In genomic region chr4:104907074-104907649, GRCh38 we compare ENCODE assay signal across 17 cellular contexts.
"Had no signal": no experiment of that assay in that cellular context is flagged by ENCODE, and none has a peak within 500 bp of the region (broad histone marks: within the 10 kb centered on the region; RNA-seq: fewer than 3 reads in every experiment).

No MANE protein-coding gene starts in this region.

- ATAC-seq: activated CD8-positive, alpha-beta T cell treated with anti-CD3 and anti-CD28 coated beads for 36 hours; activated T-helper 17 cell treated with anti-CD3 and anti-CD28 coated beads, Interleukin-2, amount 50 U/mL, for 72 hours; effector memory CD8-positive, alpha-beta T cell; left cardiac atrium; lower lobe of right lung; natural killer cell treated with Interleukin-12 subunit alpha and Interleukin-12 subunit beta and Interleukin-15 and Interleukin-18, amount 100 ng/mL, for 72 hours had no signal

- H3K36me3 ChIP-seq: cardiac muscle cell, lower lobe of right lung, tibial nerve had no signal

- H3K4me1 ChIP-seq: lower lobe of right lung had no signal

- H3K9me3 ChIP-seq: lower lobe of right lung, tibial nerve had no signal

- H3K27me3 ChIP-seq: tibial nerve had no signal

- H3K4me3 ChIP-seq: cardiac muscle cell, lower lobe of right lung, tibial nerve had no signal

- DNase-seq: activated CD4-positive, alpha-beta T cell treated with anti-CD3 and anti-CD28 coated beads, Interleukin-2, amount 10 ng/mL, durations not matched to agents 24 days and 14 days; activated CD8-positive, alpha-beta T cell treated with anti-CD3 and anti-CD28 coated beads for 36 hours; activated naive CD4-positive, alpha-beta T cell treated with Interleukin-2 at 50 U/mL for 16 hours; activated naive CD8-positive, alpha-beta T cell treated with anti-CD3 and anti-CD28 coated beads, Interleukin-2, amount 10 ng/mL, durations not matched to agents 7 days and 5 days; activated T-cell treated with anti-CD3 and anti-CD28 coated beads, Interleukin-2, amount 50 U/mL, for 1 hour; amygdala; dermis blood vessel endothelial cell; effector memory CD8-positive, alpha-beta T cell; foreskin fibroblast; left cardiac atrium; lower lobe of right lung; stimulated activated CD4-positive, alpha-beta T cell treated with anti-CD3 and anti-CD28 coated beads, Interleukin-2, amount 100 ng/mL, for 24 hours; stimulated activated naive CD4-positive, alpha-beta T cell treated with Interleukin-2 at 50 U/mL for 16 hours had no signal
